In the genomic region with DNA sequence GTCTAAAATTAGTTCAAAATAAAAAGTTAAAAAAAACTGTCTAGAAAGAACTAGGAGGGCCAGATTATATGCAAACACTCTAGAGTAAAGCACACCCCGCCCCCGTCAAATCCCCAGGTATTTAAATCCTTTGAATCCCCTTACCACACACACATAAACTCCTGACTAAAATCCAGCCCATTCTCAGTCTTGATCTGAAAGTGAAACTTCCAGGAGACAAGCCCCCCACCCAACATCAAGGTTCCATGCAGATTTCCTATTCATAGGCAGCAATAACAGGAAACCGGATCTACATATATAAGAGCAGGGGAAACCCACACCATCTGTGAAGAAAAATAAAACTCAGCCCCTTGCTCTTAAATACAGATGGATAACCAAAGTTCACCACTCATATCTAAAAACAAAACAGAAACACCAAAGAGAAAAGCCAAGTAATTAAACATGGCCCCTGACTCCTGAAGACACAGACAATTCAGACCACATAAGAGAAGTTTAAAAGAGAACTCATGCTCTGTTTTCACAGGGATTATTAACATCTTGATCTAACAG, we compare ENCODE assay signal across 1 cellular context.
TF ChIP-seq lines count a peak whose summit lies in the region.

No MANE protein-coding gene starts in this region.

TF ChIP-seq in GM12878, 131 proteins besides CTCF, POLR2A, EP300 and RAD21 (continued from another document):
- TF ChIP-seq TCF12 (IDR thresholded peaks at IDR 0.05; ENCODE audit: low read depth, low read length) (no peak), RBBP5 (conservative IDR thresholded peaks at IDR 0.05) (no peak), ZSCAN29 (IDR thresholded peaks at IDR 0.05) (no peak), TAF1 (IDR thresholded peaks at IDR 0.05; ENCODE audit: borderline replicate concordance, low read depth, low read length) (no peak), NFXL1 (IDR thresholded peaks at IDR 0.05; ENCODE audit: borderline replicate concordance) (no peak), PBX3 (IDR thresholded peaks at IDR 0.05; ENCODE audit: insufficient replicate concordance, low read depth, low read length) (no peak), JUNB (IDR thresholded peaks at IDR 0.05) (peak; percentile 77), USF2 (IDR thresholded peaks at IDR 0.05; ENCODE audit: borderline replicate concordance, low read depth, low read length) (no peak), KDM1A (IDR thresholded peaks at IDR 0.05; ENCODE audit: borderline replicate concordance) (no peak), TCF3 (IDR thresholded peaks at IDR 0.05; ENCODE audit: borderline replicate concordance, insufficient read depth, low read depth, low read length) (no peak), IRF4 (IDR thresholded peaks at IDR 0.05; ENCODE audit: low read depth, low read length) (peak; percentile 50; the same call in 1 of the 2 replicates), JUND (IDR thresholded peaks at IDR 0.05; ENCODE audit: low read depth, low read length) (peak; percentile 44; the same call in 1 of the 2 replicates), ATF2 (IDR thresholded peaks at IDR 0.05; ENCODE audit: low read length) (peak; percentile 89), MTA2 (IDR thresholded peaks at IDR 0.05; ENCODE audit: low read depth) (peak; percentile 92), ZBTB33 (IDR thresholded peaks at IDR 0.05) (no peak), SIN3A (IDR thresholded peaks at IDR 0.05; ENCODE audit: low read depth, low read length) (no peak), MEF2B (IDR thresholded peaks at IDR 0.05; ENCODE audit: partially characterized antibody, poor library complexity, severe bottlenecking) (peak; percentile 65), CREM (IDR thresholded peaks at IDR 0.05; ENCODE audit: low read depth) (peak; percentile 49; the same call in 1 of the 2 replicates)
- TF ChIP-seq, protein P1, sequence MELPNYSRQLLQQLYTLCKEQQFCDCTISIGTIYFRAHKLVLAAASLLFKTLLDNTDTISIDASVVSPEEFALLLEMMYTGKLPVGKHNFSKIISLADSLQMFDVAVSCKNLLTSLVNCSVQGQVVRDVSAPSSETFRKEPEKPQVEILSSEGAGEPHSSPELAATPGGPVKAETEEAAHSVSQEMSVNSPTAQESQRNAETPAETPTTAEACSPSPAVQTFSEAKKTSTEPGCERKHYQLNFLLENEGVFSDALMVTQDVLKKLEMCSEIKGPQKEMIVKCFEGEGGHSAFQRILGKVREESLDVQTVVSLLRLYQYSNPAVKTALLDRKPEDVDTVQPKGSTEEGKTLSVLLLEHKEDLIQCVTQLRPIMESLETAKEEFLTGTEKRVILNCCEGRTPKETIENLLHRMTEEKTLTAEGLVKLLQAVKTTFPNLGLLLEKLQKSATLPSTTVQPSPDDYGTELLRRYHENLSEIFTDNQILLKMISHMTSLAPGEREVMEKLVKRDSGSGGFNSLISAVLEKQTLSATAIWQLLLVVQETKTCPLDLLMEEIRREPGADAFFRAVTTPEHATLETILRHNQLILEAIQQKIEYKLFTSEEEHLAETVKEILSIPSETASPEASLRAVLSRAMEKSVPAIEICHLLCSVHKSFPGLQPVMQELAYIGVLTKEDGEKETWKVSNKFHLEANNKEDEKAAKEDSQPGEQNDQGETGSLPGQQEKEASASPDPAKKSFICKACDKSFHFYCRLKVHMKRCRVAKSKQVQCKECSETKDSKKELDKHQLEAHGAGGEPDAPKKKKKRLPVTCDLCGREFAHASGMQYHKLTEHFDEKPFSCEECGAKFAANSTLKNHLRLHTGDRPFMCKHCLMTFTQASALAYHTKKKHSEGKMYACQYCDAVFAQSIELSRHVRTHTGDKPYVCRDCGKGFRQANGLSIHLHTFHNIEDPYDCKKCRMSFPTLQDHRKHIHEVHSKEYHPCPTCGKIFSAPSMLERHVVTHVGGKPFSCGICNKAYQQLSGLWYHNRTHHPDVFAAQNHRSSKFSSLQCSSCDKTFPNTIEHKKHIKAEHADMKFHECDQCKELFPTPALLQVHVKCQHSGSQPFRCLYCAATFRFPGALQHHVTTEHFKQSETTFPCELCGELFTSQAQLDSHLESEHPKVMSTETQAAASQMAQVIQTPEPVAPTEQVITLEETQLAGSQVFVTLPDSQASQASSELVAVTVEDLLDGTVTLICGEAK (IDR thresholded peaks at IDR 0.05; ENCODE audit: borderline replicate concordance): no peak
